ENCODE assay signal across 8 cellular contexts in the genomic region with DNA sequence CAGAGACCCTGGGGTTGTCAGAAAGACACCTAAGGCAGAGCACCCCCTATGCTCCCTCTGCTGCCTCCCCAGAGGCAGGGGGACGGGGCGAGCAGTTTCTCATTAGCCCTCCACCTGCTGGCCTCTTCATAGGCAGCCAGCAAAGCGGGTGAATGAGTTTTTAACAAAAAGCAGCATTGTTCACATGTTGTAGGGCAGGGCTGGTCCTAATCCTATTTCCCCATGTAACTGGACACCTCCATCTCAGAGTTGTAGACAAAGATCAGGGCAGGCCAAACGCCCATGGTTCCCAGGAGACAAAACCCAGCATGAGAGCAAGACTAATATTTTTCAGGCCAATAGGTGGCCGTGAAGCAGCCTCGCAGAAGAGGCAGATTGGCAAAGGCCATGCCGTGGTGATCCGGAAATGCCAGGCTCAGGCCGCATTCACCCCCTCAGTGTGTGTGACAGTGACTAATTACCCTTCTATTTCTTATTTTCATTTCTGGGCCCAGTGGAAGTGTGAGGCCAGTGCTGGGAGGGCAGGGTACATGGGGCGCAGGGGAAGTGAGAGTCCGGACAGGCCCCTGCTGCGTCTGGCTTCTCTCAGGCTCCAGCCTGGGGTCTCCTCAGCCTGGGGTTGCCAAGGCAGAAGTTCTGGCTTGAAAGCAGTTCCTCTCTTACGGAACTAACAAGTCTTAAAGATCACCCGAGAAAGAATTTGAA.
DNase-seq lines count a peak whose midpoint lies in the region; ATAC-seq and TF ChIP-seq lines count a peak whose summit lies in the region.

No MANE protein-coding gene starts in this region.

- POLR2A ChIA-PET in CD4-positive, alpha-beta T cell (lab: Charles Lee): no interaction called here

- no peaks in the 10 kb centered on the region for H3K27me3 ChIP-seq in CD4-positive, alpha-beta T cell (ENCODE audit: control insufficient read depth, insufficient read depth, low read length)

- no peaks in the 10 kb centered on the region for H3K27me3 Mint-ChIP-seq in neural crest cell (ENCODE audit: low read depth)
- H3K27me3 Mint-ChIP-seq in CD4-positive, alpha-beta T cell: peaks cover 5% of the 10 kb centered on the region

- no peaks in the 10 kb centered on the region for H3K9me3 Mint-ChIP-seq in neural crest cell
- no peaks in the 10 kb centered on the region for H3K9me3 Mint-ChIP-seq in CD4-positive, alpha-beta T cell

- peak; percentile 29 for TF ChIP-seq CTCF in neural crest cell (conservative IDR thresholded peaks at IDR 0.05)
- TF ChIP-seq CTCF in CD4-positive, alpha-beta T cell (IDR thresholded peaks at IDR 0.05): no peak

- DNase-seq in DMS153 (lab: John Stamatoyannopoulos, UW) (peak; percentile 91), SK-N-DZ (ENCODE audit: low spot score) (peak; percentile 91), fibroblast of peridontal ligament (ENCODE audit: extremely low read depth) (peak; percentile 85), neural crest cell (ENCODE audit: low read depth, low spot score) (peak; percentile 40), GF-D8 (lab: John Stamatoyannopoulos, UW) (no peak)
- DNase-seq in CD4-positive, alpha-beta T cell: no peak

- peaks cover 15% of the 10 kb centered on the region for H3K36me3 Mint-ChIP-seq in neural crest cell (ENCODE audit: low read depth)
- H3K36me3 Mint-ChIP-seq in CD4-positive, alpha-beta T cell (ENCODE audit: low read depth): no peaks in the 10 kb centered on the region

- CTCF ChIA-PET in CD4-positive, alpha-beta T cell (lab: Charles Lee): no interaction called here

- H3K27ac ChIP-seq in CD4-positive, alpha-beta T cell (ENCODE audit: low read depth, low read length): no peak overlapping the region

- peak overlapping the region; percentile 93 for H3K27ac Mint-ChIP-seq in neural crest cell (ENCODE audit: unreplicated experiment)
- no peak overlapping the region for H3K27ac Mint-ChIP-seq in CD4-positive, alpha-beta T cell

- no peaks in the 10 kb centered on the region for H3K9me3 ChIP-seq in CD4-positive, alpha-beta T cell (ENCODE audit: control insufficient read depth, low read length)

- intact Hi-C loops in CD4-positive, alpha-beta T cell (cut with DNase I, micrococcal nuclease): no loop called here

- H3K4me1 Mint-ChIP-seq in neural crest cell: peaks cover 50% of the 10 kb centered on the region
- H3K4me1 Mint-ChIP-seq in CD4-positive, alpha-beta T cell (ENCODE audit: low read depth): peaks cover 5% of the 10 kb centered on the region

- ATAC-seq in GM19468 (IDR thresholded peaks at IDR 0.05; ENCODE audit: extremely low read depth, unreplicated experiment): peak; percentile 61
- ATAC-seq in HG03565 (IDR thresholded peaks at IDR 0.05; ENCODE audit: unreplicated experiment): peak; percentile 45
- no peak for ATAC-seq in CD4-positive, alpha-beta T cell (ENCODE audit: poor library complexity)

- H3K4me3 Mint-ChIP-seq in neural crest cell: peak overlapping the region; percentile 67
- H3K4me3 Mint-ChIP-seq in CD4-positive, alpha-beta T cell: no peak overlapping the region

Comparison
In these comparisons a context has a peak if more than half of its experiments do, and no peak if none do; other contexts are left out.
1. DNase-seq: peak in DMS153 (single experiment), SK-N-DZ (single experiment), fibroblast of peridontal ligament (single experiment) and neural crest cell (single experiment); none in CD4-positive, alpha-beta T cell (0 of 10) and GF-D8 (single experiment).